Comparison of ENCODE assay signal across 8 cellular contexts in genomic region chr6:135999393-135999792, GRCh38.
"Had no signal": no experiment of that assay in that cellular context is flagged by ENCODE, and none has a peak within 500 bp of the region (broad histone marks: within the 10 kb centered on the region; RNA-seq: fewer than 3 reads in every experiment).

No MANE protein-coding gene starts in this region.

- DNase-seq: IMR-90, KBM-7, KG1 had no signal

- FAIRE-seq: HepG2, HTR-8/SVneo had no signal

- H3K9ac ChIP-seq: KMS-11 had no signal

- H3K27me3 Mint-ChIP-seq: IgD-negative memory B cell had no signal

- ATAC-seq: HepG2 had no signal

- H3K27ac ChIP-seq: HL-60, KMS-11 had no signal

- H3K4me1 Mint-ChIP-seq: IgD-negative memory B cell had no signal

- H3K4me2 ChIP-seq: KMS-11 had no signal
